ENCODE assay signal across 19 cellular contexts in genomic region chr4:89267392-89267791, GRCh38. TPM values are rescaled to one million over a fixed set of nuclear protein-coding genes. Genes with fewer than 3 reads are reported as not detected.
DNase-seq lines count a peak whose midpoint lies in the region; ATAC-seq and TF ChIP-seq lines count a peak whose summit lies in the region.
"Had no signal": no experiment of that assay in that cellular context is flagged by ENCODE, and none has a peak within 500 bp of the region (broad histone marks: within the 10 kb centered on the region; RNA-seq: fewer than 3 reads in every experiment).

No MANE protein-coding gene starts in this region.

- WGBS in right cardiac atrium = 73% methylated on average over 1 of the region's 1 CpG

- no peak overlapping the region for H3K4me3 ChIP-seq in CD4-positive, CD25-positive, alpha-beta regulatory T cell (ENCODE audit: low read depth, low read length)
- H3K4me3 ChIP-seq in right cardiac atrium (ENCODE audit: low read length) = no peak overlapping the region
- no peak overlapping the region for H3K4me3 ChIP-seq in dorsolateral prefrontal cortex
- H3K4me3 ChIP-seq: BLaER1, GM23338, HAP-1, SJCRH30 had no signal

- H3K4me1 Mint-ChIP-seq in activated CD4-positive, alpha-beta T cell treated with anti-CD3 and anti-CD28 coated beads for 36 hours = peaks cover 78% of the 10 kb centered on the region
- H3K4me1 Mint-ChIP-seq in CD4-positive, CD25-positive, alpha-beta regulatory T cell = peaks cover 59 to 87% (median 74%) of the 10 kb centered on the region in 4 donors
- peaks cover 54 to 79% of the 10 kb centered on the region in 2 donors for H3K4me1 Mint-ChIP-seq in effector memory CD8-positive, alpha-beta T cell (ENCODE audit: low read depth in 2 of 2)
- peaks cover 32% of the 10 kb centered on the region for H3K4me1 Mint-ChIP-seq in activated naive CD8-positive, alpha-beta T cell treated with anti-CD3 and anti-CD28 coated beads, Interleukin-2, amount 50 U/mL, for 24 hours

- POLR2A ChIA-PET in activated CD4-positive, alpha-beta T cell treated with anti-CD3 and anti-CD28 coated beads for 36 hours (lab: Charles Lee) = no interaction called here

- no peak for TF ChIP-seq CTCF in dorsolateral prefrontal cortex (IDR thresholded peaks at IDR 0.05 in 54 of 56, conservative IDR thresholded peaks at IDR 0.05 in 2 of 56; ENCODE audit: low read depth in 1 of 56, partially characterized antibody in 56 of 56)

- H3K9me3 ChIP-seq in CD4-positive, CD25-positive, alpha-beta regulatory T cell (ENCODE audit: control insufficient read depth in 2 of 2, low read length in 2 of 2) = no peaks in the 10 kb centered on the region
- H3K9me3 ChIP-seq in right cardiac atrium (ENCODE audit: control insufficient read depth, low read length) = no peaks in the 10 kb centered on the region
- H3K9me3 ChIP-seq: HAP-1, SJCRH30 had no signal

- H3K27me3 Mint-ChIP-seq in activated CD4-positive, alpha-beta T cell treated with anti-CD3 and anti-CD28 coated beads for 36 hours = no peaks in the 10 kb centered on the region
- no peaks in the 10 kb centered on the region for H3K27me3 Mint-ChIP-seq in CD4-positive, CD25-positive, alpha-beta regulatory T cell
- no peaks in the 10 kb centered on the region for H3K27me3 Mint-ChIP-seq in effector memory CD8-positive, alpha-beta T cell
- H3K27me3 Mint-ChIP-seq in activated naive CD8-positive, alpha-beta T cell treated with anti-CD3 and anti-CD28 coated beads, Interleukin-2, amount 50 U/mL, for 24 hours = no peaks in the 10 kb centered on the region

- DNase-seq in activated CD4-positive, alpha-beta T cell treated with anti-CD3 and anti-CD28 coated beads for 36 hours = no peak
- DNase-seq in activated CD4-positive, alpha-beta T cell treated with anti-CD3 and anti-CD28 coated beads for 1 hour = no peak
- no peak for DNase-seq in CD4-positive, CD25-positive, alpha-beta regulatory T cell
- DNase-seq in effector memory CD8-positive, alpha-beta T cell = no peak
- DNase-seq in right cardiac atrium (no peak), dorsolateral prefrontal cortex (no peak)
- no peak for DNase-seq in activated naive CD8-positive, alpha-beta T cell treated with anti-CD3 and anti-CD28 coated beads, Interleukin-2, amount 50 U/mL, for 24 hours
- DNase-seq: ACHN, KG1, NCI-H1092, NCI-H1436, NCI-H187 treated with DMSO at 0.1 percent for 48 hours, SJCRH30 had no signal

- intact Hi-C loops in activated CD4-positive, alpha-beta T cell treated with anti-CD3 and anti-CD28 coated beads for 36 hours (cut with DNase I, micrococcal nuclease) = no loop called here
- intact Hi-C loops in right cardiac atrium (cut with DNase I) (no loop called here), dorsolateral prefrontal cortex (cut with DNase I) (no loop called here)

- no peaks in the 10 kb centered on the region for H3K27me3 ChIP-seq in CD4-positive, CD25-positive, alpha-beta regulatory T cell (ENCODE audit: control insufficient read depth, insufficient read depth, low read length)
- H3K27me3 ChIP-seq in right cardiac atrium (ENCODE audit: control insufficient read depth, insufficient read depth) (no peaks in the 10 kb centered on the region), dorsolateral prefrontal cortex (no peaks in the 10 kb centered on the region)
- H3K27me3 ChIP-seq: BLaER1, SJCRH30 had no signal

- H3K9me3 Mint-ChIP-seq in activated CD4-positive, alpha-beta T cell treated with anti-CD3 and anti-CD28 coated beads for 36 hours (ENCODE audit: low read depth) = peaks cover 15% of the 10 kb centered on the region
- H3K9me3 Mint-ChIP-seq in CD4-positive, CD25-positive, alpha-beta regulatory T cell = no peaks in the 10 kb centered on the region
- H3K9me3 Mint-ChIP-seq in effector memory CD8-positive, alpha-beta T cell = no peaks in the 10 kb centered on the region
- peaks cover 11% of the 10 kb centered on the region for H3K9me3 Mint-ChIP-seq in activated naive CD8-positive, alpha-beta T cell treated with anti-CD3 and anti-CD28 coated beads, Interleukin-2, amount 50 U/mL, for 24 hours
- H3K9me3 Mint-ChIP-seq: GM23338 had no signal

- H3K27ac ChIP-seq in CD4-positive, CD25-positive, alpha-beta regulatory T cell (ENCODE audit: insufficient read depth, low read length, poor library complexity, severe bottlenecking) = peak overlapping the region; percentile 27
- H3K27ac ChIP-seq in right cardiac atrium (ENCODE audit: low read length) = no peak overlapping the region
- H3K27ac ChIP-seq in dorsolateral prefrontal cortex = no peak overlapping the region
- H3K27ac ChIP-seq: 22Rv1, BLaER1, SJCRH30 had no signal

- CTCF ChIA-PET in activated CD4-positive, alpha-beta T cell treated with anti-CD3 and anti-CD28 coated beads for 36 hours (lab: Charles Lee) = no interaction called here

- peaks cover 14% of the 10 kb centered on the region for H3K36me3 ChIP-seq in CD4-positive, CD25-positive, alpha-beta regulatory T cell (ENCODE audit: control insufficient read depth, insufficient read depth, low read length)
- H3K36me3 ChIP-seq: BLaER1, HAP-1, SJCRH30 had no signal

- no peak overlapping the region for H3K4me3 Mint-ChIP-seq in activated CD4-positive, alpha-beta T cell treated with anti-CD3 and anti-CD28 coated beads for 36 hours
- peak overlapping the region in 1 of 4 donors; percentile 57 for H3K4me3 Mint-ChIP-seq in CD4-positive, CD25-positive, alpha-beta regulatory T cell
- H3K4me3 Mint-ChIP-seq in effector memory CD8-positive, alpha-beta T cell = no peak overlapping the region
- H3K4me3 Mint-ChIP-seq in activated naive CD8-positive, alpha-beta T cell treated with anti-CD3 and anti-CD28 coated beads, Interleukin-2, amount 50 U/mL, for 24 hours = no peak overlapping the region
- H3K4me3 Mint-ChIP-seq: GM23338 had no signal

- peaks cover 40% of the 10 kb centered on the region for H3K4me1 ChIP-seq in CD4-positive, CD25-positive, alpha-beta regulatory T cell (ENCODE audit: control insufficient read depth, insufficient read depth, low read length, poor library complexity, severe bottlenecking)
- H3K4me1 ChIP-seq in right cardiac atrium (ENCODE audit: control insufficient read depth, insufficient read depth, low read length) = peaks cover 3% of the 10 kb centered on the region
- H3K4me1 ChIP-seq: HAP-1, SJCRH30 had no signal

- H3K27ac Mint-ChIP-seq in activated CD4-positive, alpha-beta T cell treated with anti-CD3 and anti-CD28 coated beads for 36 hours = peak overlapping the region; percentile 40
- H3K27ac Mint-ChIP-seq in CD4-positive, CD25-positive, alpha-beta regulatory T cell = peak overlapping the region; percentile 15 to 44 (median 22)
- peak overlapping the region; percentile 4 to 72 for H3K27ac Mint-ChIP-seq in effector memory CD8-positive, alpha-beta T cell
- H3K27ac Mint-ChIP-seq in activated naive CD8-positive, alpha-beta T cell treated with anti-CD3 and anti-CD28 coated beads, Interleukin-2, amount 50 U/mL, for 24 hours = no peak overlapping the region
- H3K27ac Mint-ChIP-seq: GM23338 had no signal

- peaks cover 20% of the 10 kb centered on the region for H3K36me3 Mint-ChIP-seq in activated CD4-positive, alpha-beta T cell treated with anti-CD3 and anti-CD28 coated beads for 36 hours (ENCODE audit: low read depth)
- H3K36me3 Mint-ChIP-seq in CD4-positive, CD25-positive, alpha-beta regulatory T cell = peaks cover 19% of the 10 kb centered on the region
- H3K36me3 Mint-ChIP-seq in effector memory CD8-positive, alpha-beta T cell (ENCODE audit: insufficient read depth) = peaks cover 21% of the 10 kb centered on the region
- peaks cover 4% of the 10 kb centered on the region for H3K36me3 Mint-ChIP-seq in activated naive CD8-positive, alpha-beta T cell treated with anti-CD3 and anti-CD28 coated beads, Interleukin-2, amount 50 U/mL, for 24 hours (ENCODE audit: low read depth)

- ATAC-seq in activated CD4-positive, alpha-beta T cell treated with anti-CD3 and anti-CD28 coated beads for 36 hours = no peak
- ATAC-seq in CD4-positive, CD25-positive, alpha-beta regulatory T cell (ENCODE audit: low read depth in 2 of 2) = no peak
- no peak for ATAC-seq in effector memory CD8-positive, alpha-beta T cell (replicated peaks)
- ATAC-seq in right cardiac atrium (peak; percentile 50 to 58), HG03097 (IDR thresholded peaks at IDR 0.05; ENCODE audit: low FRiP score, unreplicated experiment) (no peak)
- ATAC-seq in activated naive CD8-positive, alpha-beta T cell treated with anti-CD3 and anti-CD28 coated beads, Interleukin-2, amount 50 U/mL, for 24 hours = no peak
- ATAC-seq: GM23338 had no signal

RNA-seq across cellular contexts. Expression of gene GPRIN3, which starts 40.2 kb away (rescaled TPM):
- total RNA-seq in activated CD4-positive, alpha-beta T cell treated with anti-CD3 and anti-CD28 coated beads for 36 hours = 10 to 100 TPM; 10.5 to 12.2 TPM
- total RNA-seq in CD4-positive, CD25-positive, alpha-beta regulatory T cell = 78.9 TPM
- 10 to 100 TPM; 11.7 to 13.4 (median 12.6) TPM for polyA plus RNA-seq in CD4-positive, CD25-positive, alpha-beta regulatory T cell
- total RNA-seq in right cardiac atrium = 10 to 100 TPM in 1 of 4 donors, 1 to 10 TPM in 3; 4.8 to 10.3 (median 9.0) TPM
- polyA plus RNA-seq in right cardiac atrium = 2.1 TPM
- 10 to 100 TPM in 10 of 120 experiments, 1 to 10 TPM in 110; 4.0 to 11.5 (median 7.6) TPM for total RNA-seq in dorsolateral prefrontal cortex
- total RNA-seq: Daoy had no signal

Comparison
In these comparisons a context has a peak if more than half of its experiments do, and no peak if none do; other contexts are left out.
1. ATAC-seq: peak in right cardiac atrium (2 of 2); none in activated CD4-positive, alpha-beta T cell treated with anti-CD3 and anti-CD28 coated beads for 36 hours (single experiment), CD4-positive, CD25-positive, alpha-beta regulatory T cell (0 of 2), effector memory CD8-positive, alpha-beta T cell (single experiment), activated naive CD8-positive, alpha-beta T cell treated with anti-CD3 and anti-CD28 coated beads, Interleukin-2, amount 50 U/mL, for 24 hours (single experiment) and HG03097 (single experiment).